9 cellular contexts compared by ENCODE assay signal in genomic region chr1:161069201-161069685, GRCh38. TPM values are rescaled to one million over a fixed set of nuclear protein-coding genes. Genes with fewer than 3 reads are reported as not detected.
A peak's percentile ranks its signal among the peaks of the same experiment; 100 is the strongest.
DNase-seq lines count a peak whose midpoint lies in the region; ATAC-seq and TF ChIP-seq lines count a peak whose summit lies in the region.
"Had no signal": no experiment of that assay in that cellular context is flagged by ENCODE, and none has a peak within 500 bp of the region (broad histone marks: within the 10 kb centered on the region; RNA-seq: fewer than 3 reads in every experiment).

No MANE protein-coding gene starts in this region.

- no peaks in the 10 kb centered on the region for H3K27me3 Mint-ChIP-seq in CD4-positive, alpha-beta T cell
- no peaks in the 10 kb centered on the region for H3K27me3 Mint-ChIP-seq in activated T-cell treated with anti-CD3 and anti-CD28 coated beads, Interleukin-2, amount 50 U/mL, for 72 hours (ENCODE audit: low read depth)

- H3K36me3 Mint-ChIP-seq in CD4-positive, alpha-beta T cell (ENCODE audit: low read depth), result peaks cover 38% of the 10 kb centered on the region
- peaks cover 21% of the 10 kb centered on the region in 2 donors for H3K36me3 Mint-ChIP-seq in activated T-cell treated with anti-CD3 and anti-CD28 coated beads, Interleukin-2, amount 50 U/mL, for 72 hours (ENCODE audit: insufficient read depth in 2 of 2)

- H3K4me3 ChIP-seq in mucosa of descending colon, result peak overlapping the region; percentile 24
- H3K4me3 ChIP-seq: GM23338 had no signal

- intact Hi-C loops in CD4-positive, alpha-beta T cell (cut with DNase I, micrococcal nuclease), result loop anchor here in 1 of 2 experiments (2.0 to 5.0 kb wide), 3 partner anchors 22 to 88 kb away; partner anchors contain the start of genes KLHDC9 and USP21
- intact Hi-C loops in mucosa of descending colon (cut with DNase I, micrococcal nuclease), result no loop called here

- H3K4me1 ChIP-seq in mucosa of descending colon (ENCODE audit: low read depth), result no peaks in the 10 kb centered on the region

- no peak for ATAC-seq in CD4-positive, alpha-beta T cell (ENCODE audit: poor library complexity)
- ATAC-seq in HG02588 (IDR thresholded peaks at IDR 0.05; ENCODE audit: unreplicated experiment) (peak; percentile 2), mucosa of descending colon (peak; percentile 1)
- ATAC-seq in activated T-cell treated with anti-CD3 and anti-CD28 coated beads, Interleukin-2, amount 50 U/mL, for 72 hours (replicated peaks in 1 of 2), result no peak

- H3K36me3 ChIP-seq in mucosa of descending colon (ENCODE audit: low read depth), result no peaks in the 10 kb centered on the region

- peak overlapping the region; percentile 94 for H3K27ac ChIP-seq in CD4-positive, alpha-beta T cell (ENCODE audit: low read depth, low read length)

- POLR2A ChIA-PET in CD4-positive, alpha-beta T cell (lab: Charles Lee), result interaction anchor here (0.6 to 8.2 kb wide), 39 partner anchors 9 to 807 kb away, joined by 3 to 295 read pairs (median 5); partner anchors contain the start of genes B4GALT3, DCAF8, DEDD and F11R

- no peaks in the 10 kb centered on the region for H3K9me3 Mint-ChIP-seq in CD4-positive, alpha-beta T cell
- no peaks in the 10 kb centered on the region for H3K9me3 Mint-ChIP-seq in activated T-cell treated with anti-CD3 and anti-CD28 coated beads, Interleukin-2, amount 50 U/mL, for 72 hours
- H3K9me3 Mint-ChIP-seq: GM23338 had no signal

- peaks cover 71% of the 10 kb centered on the region for H3K4me1 Mint-ChIP-seq in CD4-positive, alpha-beta T cell (ENCODE audit: low read depth)
- peaks cover 68% of the 10 kb centered on the region for H3K4me1 Mint-ChIP-seq in activated T-cell treated with anti-CD3 and anti-CD28 coated beads, Interleukin-2, amount 50 U/mL, for 72 hours (ENCODE audit: low read depth)

- peak in 2 of 10 experiments; percentile 11 to 21 for DNase-seq in CD4-positive, alpha-beta T cell
- peak in 1 of 2 donors; percentile 29 for DNase-seq in activated T-cell treated with anti-CD3 and anti-CD28 coated beads, Interleukin-2, amount 50 U/mL, for 72 hours
- DNase-seq in mucosa of descending colon, result peak in 1 of 3 donors; percentile 62
- no peak for DNase-seq in T1000 (lab: John Stamatoyannopoulos, UW)
- DNase-seq in GM03348 (ENCODE audit: low spot score), result no peak
- DNase-seq in NCI-H2081 (lab: John Stamatoyannopoulos, UW), result no peak
- no peak for DNase-seq in amygdala (lab: John Stamatoyannopoulos, UW)

- TF ChIP-seq CTCF in CD4-positive, alpha-beta T cell (IDR thresholded peaks at IDR 0.05), result no peak
- no peak for TF ChIP-seq CTCF in mucosa of descending colon (IDR thresholded peaks at IDR 0.05)

- H3K27ac Mint-ChIP-seq in CD4-positive, alpha-beta T cell, result peak overlapping the region; percentile 90
- peak overlapping the region; percentile 86 for H3K27ac Mint-ChIP-seq in activated T-cell treated with anti-CD3 and anti-CD28 coated beads, Interleukin-2, amount 50 U/mL, for 72 hours
- H3K27ac Mint-ChIP-seq: GM23338 had no signal

- no peaks in the 10 kb centered on the region for H3K9me3 ChIP-seq in CD4-positive, alpha-beta T cell (ENCODE audit: control insufficient read depth, low read length)
- H3K9me3 ChIP-seq in mucosa of descending colon, result no peaks in the 10 kb centered on the region

- H3K27me3 ChIP-seq in CD4-positive, alpha-beta T cell (ENCODE audit: control insufficient read depth, insufficient read depth, low read length), result no peaks in the 10 kb centered on the region

- CTCF ChIA-PET in CD4-positive, alpha-beta T cell (lab: Charles Lee), result interaction anchor here (0.7 to 3.3 kb wide), 14 partner anchors 14 to 289 kb away, joined by 3 to 36 read pairs (median 6); partner anchors contain the start of genes F11R, KLHDC9, TSTD1 and USF1

- H3K4me3 Mint-ChIP-seq in CD4-positive, alpha-beta T cell, result peak overlapping the region; percentile 97
- H3K4me3 Mint-ChIP-seq in activated T-cell treated with anti-CD3 and anti-CD28 coated beads, Interleukin-2, amount 50 U/mL, for 72 hours, result peak overlapping the region; percentile 87 to 100
- H3K4me3 Mint-ChIP-seq: GM23338 had no signal

RNA-seq across cellular contexts. Expression of gene ARHGAP30, which starts 0.4 kb away (rescaled TPM):
- 10 to 100 TPM; 76.6 to 78.9 TPM for total RNA-seq in CD4-positive, alpha-beta T cell
- 100 to 1,000 TPM; 192 to 198 TPM for total RNA-seq in activated T-cell treated with anti-CD3 and anti-CD28 coated beads, Interleukin-2, amount 50 U/mL, for 72 hours
- 1 to 10 TPM; 3.8 to 9.0 (median 8.1) TPM for total RNA-seq in mucosa of descending colon
- total RNA-seq: GM23338 had no signal

RNA-seq across cellular contexts. Expression of gene NECTIN4, which starts 20.1 kb away (rescaled TPM):
- under 1 TPM; 0.22 TPM for total RNA-seq in CD4-positive, alpha-beta T cell
- under 1 TPM in 1 of 2 donors, not detected in 1; 0.31 TPM for total RNA-seq in activated T-cell treated with anti-CD3 and anti-CD28 coated beads, Interleukin-2, amount 50 U/mL, for 72 hours
- 1 to 10 TPM; 1.6 to 5.4 (median 4.6) TPM for total RNA-seq in mucosa of descending colon
- total RNA-seq: GM23338 had no signal

RNA-seq across cellular contexts. Expression of gene USF1, which starts 23.5 kb away (rescaled TPM):
- 10 to 100 TPM; 93.5 to 99.1 TPM for total RNA-seq in CD4-positive, alpha-beta T cell
- 10 to 100 TPM; 52.3 to 57.5 TPM for total RNA-seq in activated T-cell treated with anti-CD3 and anti-CD28 coated beads, Interleukin-2, amount 50 U/mL, for 72 hours
- 10 to 100 TPM; 66.8 to 80.5 (median 71.7) TPM for total RNA-seq in mucosa of descending colon

RNA-seq across cellular contexts. Expression of gene KLHDC9, which starts 28.9 kb away (rescaled TPM):
- total RNA-seq in CD4-positive, alpha-beta T cell, result under 1 TPM in 1 of 2 experiments, not detected in 1; 0.41 TPM
- 1 to 10 TPM; 5.7 to 7.1 TPM for total RNA-seq in activated T-cell treated with anti-CD3 and anti-CD28 coated beads, Interleukin-2, amount 50 U/mL, for 72 hours
- total RNA-seq in mucosa of descending colon, result 10 to 100 TPM in 1 of 3 donors, 1 to 10 TPM in 2; 9.5 to 10.7 (median 9.7) TPM

RNA-seq across cellular contexts. Expression of gene TSTD1, which starts 30.5 kb away (rescaled TPM):
- total RNA-seq in CD4-positive, alpha-beta T cell, result 10 to 100 TPM; 38.0 to 40.3 TPM
- 10 to 100 TPM; 46.3 to 78.0 TPM for total RNA-seq in activated T-cell treated with anti-CD3 and anti-CD28 coated beads, Interleukin-2, amount 50 U/mL, for 72 hours
- 100 to 1,000 TPM in 1 of 3 donors, 10 to 100 TPM in 2; 48.9 to 105 (median 80.1) TPM for total RNA-seq in mucosa of descending colon

Comparison
In these comparisons a context has a peak if more than half of its experiments do, and no peak if none do; other contexts are left out.
1. ATAC-seq: peak in HG02588 (single experiment) and mucosa of descending colon (single experiment); none in CD4-positive, alpha-beta T cell (single experiment) and activated T-cell treated with anti-CD3 and anti-CD28 coated beads, Interleukin-2, amount 50 U/mL, for 72 hours (0 of 2).
2. RNA of gene ARHGAP30, which starts 0.4 kb away (total RNA-seq): 192 to 198 TPM in activated T-cell treated with anti-CD3 and anti-CD28 coated beads, Interleukin-2, amount 50 U/mL, for 72 hours and 76.6 to 78.9 TPM in CD4-positive, alpha-beta T cell; 3.8 to 9.0 TPM in mucosa of descending colon; every median in the first group is over 4 times any median in the second.